Comparison of ENCODE assay signal across 13 cellular contexts in genomic region chr1:234718509-234719453, GRCh38.
DNase-seq lines count a peak whose midpoint lies in the region; ATAC-seq, FAIRE-seq and TF ChIP-seq lines count a peak whose summit lies in the region.
"Had no signal": no experiment of that assay in that cellular context is flagged by ENCODE, and none has a peak within 500 bp of the region (broad histone marks: within the 10 kb centered on the region; RNA-seq: fewer than 3 reads in every experiment).

No MANE protein-coding gene starts in this region.

- no peak for TF ChIP-seq CTCF in Caco-2 (IDR thresholded peaks at IDR 0.05; ENCODE audit: insufficient read depth in 1 of 2, low read depth in 1 of 2, low read length in 1 of 2, severe bottlenecking in 1 of 2, unreplicated experiment in 1 of 2)
- no peak for TF ChIP-seq CTCF in K562 (IDR thresholded peaks at IDR 0.05 in 2 of 3, conservative IDR thresholded peaks at IDR 0.05 in 1 of 3; ENCODE audit: insufficient read depth in 2 of 3, low read depth in 1 of 3, low read length in 3 of 3)
- TF ChIP-seq CTCF in stomach (IDR thresholded peaks at IDR 0.05): no peak

- WGBS in K562 (ENCODE audit: insufficient coverage, low coverage, missing lambda C conversion rate): 64% methylated on average over 10 of the region's 10 CpGs
- WGBS in mesodermal cell (ENCODE audit: insufficient coverage in 2 of 2), 2 experiments: 88 to 92% methylated on average over 6 to 9 of the region's 10 CpGs
- WGBS in stomach, 5 donors: 31 to 51% (median 43%) methylated on average over 10 of the region's 10 CpGs

- H3K27ac ChIP-seq in K562 (ENCODE audit: extremely low read depth, low read depth, low read length) (no peak overlapping the region), mesodermal cell (ENCODE audit: low read depth, low read length, severe bottlenecking) (peak overlapping the region; percentile 36), stomach (peak overlapping the region; percentile 97 to 99 (median 98))

- no peak overlapping the region for H3K9ac ChIP-seq in K562 (ENCODE audit: insufficient read depth in 1 of 2, low read depth in 2 of 2, low read length in 2 of 2)

- H3K27me3 Mint-ChIP-seq in Caco-2 (ENCODE audit: insufficient read depth, unreplicated experiment): no peaks in the 10 kb centered on the region
- H3K27me3 Mint-ChIP-seq: B cell had no signal

- TF ChIP-seq RAD21 in K562 (CRISPR knock-in tag; conservative IDR thresholded peaks at IDR 0.05 in 1 of 2, IDR thresholded peaks at IDR 0.05 in 1 of 2): no peak

- ATAC-seq in K562 (no peak), HG02763 (IDR thresholded peaks at IDR 0.05; ENCODE audit: unreplicated experiment) (no peak), HG03135 (IDR thresholded peaks at IDR 0.05; ENCODE audit: unreplicated experiment) (no peak)

- H3K4me1 ChIP-seq in Caco-2: peaks cover 92% of the 10 kb centered on the region
- peaks cover 24 to 55% of the 10 kb centered on the region in 2 experiments for H3K4me1 ChIP-seq in K562 (replicated peaks in 1 of 2; ENCODE audit: control insufficient read depth in 2 of 2, insufficient read depth in 2 of 2, low read length in 2 of 2)
- H3K4me1 ChIP-seq in mesodermal cell (ENCODE audit: control insufficient read depth, insufficient read depth, low read length, poor library complexity, severe bottlenecking): peaks cover 53% of the 10 kb centered on the region
- peaks cover 71 to 87% (median 84%) of the 10 kb centered on the region in 4 donors for H3K4me1 ChIP-seq in stomach

- H2AFZ ChIP-seq in K562 (ENCODE audit: low read depth, low read length): peak overlapping the region; percentile 1; the same call in 1 of the 2 replicates

- peaks cover 87% of the 10 kb centered on the region for H3K4me1 Mint-ChIP-seq in Caco-2 (ENCODE audit: low read depth, unreplicated experiment)

- FAIRE-seq in K562 (lab: Jason Lieb, UNC): no peak

- DNase-seq in Caco-2: no peak
- no peak for DNase-seq in K562 (ENCODE audit: extremely low read depth in 1 of 4, low spot score in 3 of 4)
- DNase-seq in stomach: no peak
- no peak for DNase-seq in retina
- DNase-seq in SIG-M5 treated with dmso at 0.1 percent for 504 hours (lab: John Stamatoyannopoulos, UW; ENCODE audit: unreplicated experiment): no peak
- DNase-seq: activated CD4-positive, alpha-beta T cell treated with anti-CD3 and anti-CD28 coated beads, Interleukin-2, amount 50 U/mL, for 48 hours; NCI-H345; OCI-M1 had no signal

- H3K4me2 ChIP-seq in K562 (ENCODE audit: insufficient read depth, low read length): no peak overlapping the region

- peak overlapping the region; percentile 86 for H3K27ac Mint-ChIP-seq in Caco-2 (ENCODE audit: unreplicated experiment)
- H3K27ac Mint-ChIP-seq: B cell had no signal

- H3K36me3 ChIP-seq in Caco-2 (ENCODE audit: control insufficient read depth, insufficient read depth, low read length): no peaks in the 10 kb centered on the region
- H3K36me3 ChIP-seq in K562 (ENCODE audit: control insufficient read depth, insufficient read depth, low read length): no peaks in the 10 kb centered on the region
- no peaks in the 10 kb centered on the region for H3K36me3 ChIP-seq in mesodermal cell (ENCODE audit: control insufficient read depth, insufficient read depth, low read length)
- H3K36me3 ChIP-seq in stomach: no peaks in the 10 kb centered on the region

- intact Hi-C loops in Caco-2 (cut with micrococcal nuclease; ENCODE audit: unreplicated experiment): no loop called here
- intact Hi-C loops in K562 (cut with micrococcal nuclease): no loop called here
- intact Hi-C loops in stomach (cut with DNase I; ENCODE audit: low total_unique reads): no loop called here

- no peaks in the 10 kb centered on the region for H3K36me3 Mint-ChIP-seq in Caco-2 (ENCODE audit: insufficient read depth, unreplicated experiment)

- no peaks in the 10 kb centered on the region for H3K9me3 ChIP-seq in Caco-2
- H3K9me3 ChIP-seq in K562 (replicated peaks; ENCODE audit: control insufficient read depth, insufficient read depth, low read depth, low read length): no peaks in the 10 kb centered on the region
- H3K9me3 ChIP-seq in mesodermal cell (ENCODE audit: control insufficient read depth, low read length): no peaks in the 10 kb centered on the region
- no peaks in the 10 kb centered on the region for H3K9me3 ChIP-seq in stomach

- TF ChIP-seq POLR2A in K562 (conservative IDR thresholded peaks at IDR 0.05): no peak
- TF ChIP-seq POLR2A in stomach (IDR thresholded peaks at IDR 0.05): no peak

- H3K79me2 ChIP-seq in K562 (ENCODE audit: control insufficient read depth, insufficient read depth, low read length): no peaks in the 10 kb centered on the region

- TF ChIP-seq EP300 in K562 (IDR thresholded peaks at IDR 0.05; ENCODE audit: low read length) (no peak), stomach (IDR thresholded peaks at IDR 0.05) (no peak)

- no peaks in the 10 kb centered on the region for H3K9me3 Mint-ChIP-seq in Caco-2 (ENCODE audit: unreplicated experiment)
- H3K9me3 Mint-ChIP-seq: T-helper 1 cell treated with Interleukin-12 subunit alpha and Interleukin-12 subunit beta and Interleukin-4 antibody, amounts not matched to agents 30 μg/mL and 1 μg/mL, for 36 hours had no signal

- H3K4me3 Mint-ChIP-seq in Caco-2 (ENCODE audit: unreplicated experiment): no peak overlapping the region
- H3K4me3 Mint-ChIP-seq: B cell; T-helper 1 cell treated with Interleukin-12 subunit alpha and Interleukin-12 subunit beta and Interleukin-4 antibody, amounts not matched to agents 30 μg/mL and 1 μg/mL, for 36 hours had no signal

- POLR2A ChIA-PET in Caco-2 (lab: Charles Lee) (interaction anchor here (0.6 to 4.0 kb wide), 3 partner anchors 107 to 115 kb away, joined by 5 to 72 read pairs (median 25); partner anchors contain the start of gene IRF2BP2), K562 (lab: Yijun Ruan, JAX) (interaction anchor here (0.6 to 3.1 kb wide), 7 partner anchors 9 to 254 kb away, joined by 3 to 15 read pairs (median 3); no protein-coding TSS in a partner anchor)

- H3K4me3 ChIP-seq in Caco-2 (ENCODE audit: low read depth, low read length): no peak overlapping the region
- H3K4me3 ChIP-seq in K562: no peak overlapping the region
- no peak overlapping the region for H3K4me3 ChIP-seq in mesodermal cell (ENCODE audit: extremely low read depth, insufficient read depth, low read length, poor library complexity, severe bottlenecking)
- no peak overlapping the region for H3K4me3 ChIP-seq in stomach

- no TSS peak for BruUV-seq in Caco-2 (replicated peaks; lab: Mats Ljungman, UMichigan)
- BruUV-seq in K562 (replicated peaks; lab: Mats Ljungman, UMichigan): no TSS peak

- no peaks in the 10 kb centered on the region for H3K9me1 ChIP-seq in K562 (ENCODE audit: control insufficient read depth, insufficient read depth, low read length)

- no peaks in the 10 kb centered on the region for H4K20me1 ChIP-seq in K562 (replicated peaks; ENCODE audit: control insufficient read depth, insufficient read depth, low read length)

- H3K27me3 ChIP-seq in Caco-2 (replicated peaks; ENCODE audit: control insufficient read depth, insufficient read depth, low read length) (no peaks in the 10 kb centered on the region), K562 (ENCODE audit: control insufficient read depth in 2 of 2, insufficient read depth in 2 of 2, low read length in 2 of 2) (no peaks in the 10 kb centered on the region), stomach (no peaks in the 10 kb centered on the region)

- in situ Hi-C loops in K562 (cut with MboI): no loop called here

- CTCF ChIA-PET in Caco-2 (lab: Charles Lee) (no interaction called here), K562 (lab: Yijun Ruan, JAX; ENCODE audit: low intra/inter-chr PET ratio) (no interaction called here)

TF ChIP-seq in K562, 482 proteins besides CTCF, POLR2A, EP300 and RAD21:
- TF ChIP-seq ZNF668 (CRISPR knock-in tag; IDR thresholded peaks at IDR 0.05): 0 out of 2 replicates have a peak, but pooled peaks have one; percentile 13
- no peak for TF ChIP-seq ATF4 (CRISPR knock-in tag; IDR thresholded peaks at IDR 0.05)
TF ChIP-seq in K562: peak in this region for 1.
